Comparison of ENCODE assay signal across 30 cellular contexts in the genomic region with DNA sequence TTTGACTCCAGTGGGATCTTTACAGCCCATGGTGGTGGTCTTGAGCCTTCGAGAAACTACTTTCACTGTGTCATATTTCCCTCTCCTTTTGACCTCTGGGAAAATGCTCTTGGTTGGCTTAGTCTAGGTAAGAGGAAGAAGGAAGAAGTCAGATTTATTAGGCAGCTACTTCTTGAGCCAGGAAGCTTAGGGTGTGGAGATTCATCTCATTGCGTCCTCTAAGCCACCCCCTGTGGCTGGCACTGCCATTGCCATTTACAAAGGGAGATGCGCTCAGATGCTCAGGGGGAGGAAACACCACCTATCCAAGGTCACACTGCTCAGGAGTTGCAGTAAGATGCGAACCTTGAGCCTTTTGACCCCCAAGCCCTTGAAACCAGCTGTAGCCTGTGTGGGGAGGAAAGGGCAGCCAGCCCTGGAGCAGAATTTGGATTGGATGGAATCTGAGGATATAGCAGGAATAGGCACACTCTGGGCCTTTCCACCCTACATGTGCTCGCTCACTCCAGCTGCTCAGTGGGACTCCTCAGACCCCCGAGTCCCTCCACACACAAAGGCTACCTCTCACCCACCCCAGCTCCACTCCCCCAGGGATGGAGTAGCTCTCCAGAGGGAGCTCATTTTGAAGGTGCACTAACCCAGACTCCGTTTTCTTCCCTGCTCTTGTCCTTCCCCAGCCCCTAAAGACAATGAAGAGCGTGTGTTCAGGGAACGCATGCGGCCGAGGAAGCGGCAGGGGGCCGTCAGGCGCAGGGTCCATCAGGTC.
"Had no signal": no experiment of that assay in that cellular context is flagged by ENCODE, and none has a peak within 500 bp of the region (broad histone marks: within the 10 kb centered on the region; RNA-seq: fewer than 3 reads in every experiment).

No MANE protein-coding gene starts in this region.

- H3K9me3 ChIP-seq: colonic mucosa, heart right ventricle, left ventricle myocardium inferior, pancreas, prostate gland, SK-N-SH, tibial nerve had no signal

- H3K27me3 ChIP-seq: colonic mucosa, dorsolateral prefrontal cortex, heart right ventricle, pancreas, tibial nerve had no signal

- DNase-seq: activated CD4-positive, alpha-beta T cell treated with anti-CD3 and anti-CD28 coated beads for 48 hours; activated CD4-positive, alpha-beta T cell treated with anti-CD3 and anti-CD28 coated beads, Interleukin-2, amount 50 U/mL, for 48 hours; activated CD8-positive, alpha-beta memory T cell treated with anti-CD3 and anti-CD28 coated beads, Interleukin-2, amount 50 U/mL, for 4 hours; activated gamma-delta T cell treated with Interleukin-2 at 50 U/mL for 16 hours; activated naive CD4-positive, alpha-beta T cell treated with anti-CD3 and anti-CD28 coated beads, Interleukin-2, amount 50 U/mL, for 16 hours; activated T-cell treated with anti-CD3 and anti-CD28 coated beads, Interleukin-2, amount 50 U/mL, for 24 hours; cerebellar nuclear complex; colonic mucosa; dorsolateral prefrontal cortex; effector memory CD8-positive, alpha-beta T cell; erythroblast; foreskin fibroblast; heart right ventricle; kidney glomerular epithelial cell; left ventricle myocardium inferior; nephron progenitor cell; pancreas; retina; SK-N-SH; stimulated activated CD4-positive, alpha-beta T cell treated with anti-CD3 and anti-CD28 coated beads, Interleukin-1b, Interleukin-23, amount 100 ng/mL, for 48 hours; stimulated activated naive CD4-positive, alpha-beta T cell treated with Interleukin-2 at 50 U/mL for 16 hours; SW 1271; T-helper 9 cell had no signal

- H3K36me3 ChIP-seq: colonic mucosa, pancreas, prostate gland had no signal

- H3K9ac ChIP-seq: SK-N-SH had no signal

- ATAC-seq: activated CD4-positive, CD25-positive, alpha-beta regulatory T cell treated with anti-CD3 and anti-CD28 coated beads, Interleukin-2, amount 50 U/mL, for 24 hours; activated T-helper 17 cell treated with anti-CD3 and anti-CD28 coated beads, Interleukin-2, amount 50 U/mL, for 72 hours; effector memory CD8-positive, alpha-beta T cell; heart right ventricle; pancreas had no signal

- H3K27ac ChIP-seq: colonic mucosa, dorsolateral prefrontal cortex, heart right ventricle, left ventricle myocardium inferior, pancreas, prostate gland, tibial nerve, VCaP had no signal

- H3K4me3 ChIP-seq: colonic mucosa, dorsolateral prefrontal cortex, heart right ventricle, left ventricle myocardium inferior, lung, pancreas, prostate gland, smooth muscle cell, tibial nerve had no signal

- H3K4me2 ChIP-seq: SK-N-SH, smooth muscle cell had no signal

- H3K4me1 ChIP-seq: colonic mucosa, pancreas, prostate gland had no signal
